20 cellular contexts compared by ENCODE assay signal in genomic region chr22:46359362-46359761, GRCh38.
"Had no signal": no experiment of that assay in that cellular context is flagged by ENCODE, and none has a peak within 500 bp of the region (broad histone marks: within the 10 kb centered on the region; RNA-seq: fewer than 3 reads in every experiment).

No MANE protein-coding gene starts in this region.

- H3K4me1 Mint-ChIP-seq: neural crest cell had no signal

- ATAC-seq: esophagus mucosa; gastrocnemius medialis; natural killer cell; stimulated activated naive CD8-positive, alpha-beta T cell treated with anti-CD3 and anti-CD28 coated beads, Interleukin-15, Interleukin-2, amounts not matched to agents 100 U/mL and 50 U/mL, for 24 hours had no signal

- H3K9me3 ChIP-seq: gastrocnemius medialis, ovary, right atrium auricular region, suprapubic skin, thyroid gland, upper lobe of left lung, uterus had no signal

- H3K27me3 Mint-ChIP-seq: memory B cell had no signal

- H3K9me3 Mint-ChIP-seq: immature natural killer cell, memory B cell, natural killer cell, neural crest cell had no signal

- DNase-seq: effector memory CD4-positive, alpha-beta T cell; gastrocnemius medialis; immature natural killer cell; natural killer cell; nucleus accumbens; small intestine; stimulated activated CD4-positive, alpha-beta T cell treated with anti-CD3 and anti-CD28 coated beads, Interleukin-2, amount 100 ng/mL, for 48 hours; stimulated activated naive CD8-positive, alpha-beta T cell treated with anti-CD3 and anti-CD28 coated beads, Interleukin-15, Interleukin-2, amounts not matched to agents 100 U/mL and 50 U/mL, for 24 hours; thyroid gland; uterus had no signal

- H3K36me3 ChIP-seq: ovary, uterus had no signal

- H3K36me3 Mint-ChIP-seq: natural killer cell had no signal

- FAIRE-seq: endometrium, keratinocyte, small intestine had no signal

- H3K27ac Mint-ChIP-seq: memory B cell, mesothelial cell of epicardium had no signal

- H3K4me1 ChIP-seq: gastrocnemius medialis, upper lobe of left lung, uterus had no signal

- H3K4me3 ChIP-seq: gastrocnemius medialis, ovary, right atrium auricular region, suprapubic skin, thyroid gland, upper lobe of left lung, uterus had no signal

- H3K4me3 Mint-ChIP-seq: immature natural killer cell, memory B cell, mesothelial cell of epicardium, natural killer cell, neural crest cell had no signal

- H3K27ac ChIP-seq: gastrocnemius medialis, ovary, right atrium auricular region, suprapubic skin, thyroid gland, upper lobe of left lung, uterus had no signal

- H3K27me3 ChIP-seq: ovary, right atrium auricular region, suprapubic skin, thyroid gland, upper lobe of left lung, uterus had no signal
